In the genomic region with DNA sequence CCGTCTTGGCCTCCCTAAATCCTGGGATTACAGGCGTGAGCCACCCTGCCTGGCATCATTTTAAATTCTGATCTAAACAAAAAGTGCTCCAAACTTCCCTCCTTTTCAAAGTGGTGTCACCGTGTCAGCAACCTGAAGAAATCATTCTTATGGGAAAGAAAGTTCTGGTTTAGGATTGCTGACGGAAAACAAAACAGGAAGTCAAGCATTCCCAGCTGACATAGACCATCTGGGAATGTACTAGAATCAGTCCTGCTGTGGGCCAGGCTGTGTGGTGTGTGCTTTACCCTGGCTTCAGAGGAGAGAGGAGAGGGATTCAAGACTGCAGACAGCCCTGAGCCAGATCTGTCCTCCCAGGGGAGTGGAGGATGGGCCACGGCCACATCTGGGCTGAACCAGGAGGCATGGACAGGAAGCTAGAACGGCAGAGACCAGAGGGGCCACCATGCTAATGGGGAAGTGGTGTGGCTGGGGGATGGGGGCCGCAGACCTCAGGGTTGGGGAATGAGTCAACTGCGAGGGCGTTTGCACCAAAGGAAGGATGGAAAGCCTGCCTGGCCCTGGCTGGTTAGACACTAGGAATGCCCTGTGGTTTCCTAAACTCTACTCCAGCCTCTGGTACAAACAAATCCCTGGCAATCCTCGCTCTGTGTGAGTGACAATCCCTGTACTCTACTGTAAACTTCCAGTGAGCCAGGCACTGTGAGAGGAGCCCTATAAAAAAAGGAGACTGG, we compare ENCODE assay signal across 8 cellular contexts. TPM values are rescaled to one million over a fixed set of nuclear protein-coding genes. Genes with fewer than 3 reads are reported as not detected.
A peak's percentile ranks its signal among the peaks of the same experiment; 100 is the strongest.
DNase-seq lines count a peak whose midpoint lies in the region; ATAC-seq and TF ChIP-seq lines count a peak whose summit lies in the region.

No MANE protein-coding gene starts in this region.

- H3K79me2 ChIP-seq in SU-DHL-6 (ENCODE audit: insufficient read depth, low read length) (no peaks in the 10 kb centered on the region), neural progenitor cell (ENCODE audit: low read depth) (no peaks in the 10 kb centered on the region)

- ATAC-seq in GM19351 (IDR thresholded peaks at IDR 0.05; ENCODE audit: unreplicated experiment) = peak; percentile 77
- peak; percentile 84 for ATAC-seq in HG03354 (IDR thresholded peaks at IDR 0.05; ENCODE audit: poor library complexity, severe bottlenecking, unreplicated experiment)

- no peaks in the 10 kb centered on the region for H3K9me3 Mint-ChIP-seq in neural progenitor cell

- peak overlapping the region; percentile 69 to 81 (median 79) for H3K9ac ChIP-seq in BLaER1 treated with 17β-estradiol and CSF1 and Interleukin-3, amounts not matched to agents 10 nM and 100 nM
- H3K9ac ChIP-seq in SU-DHL-6 (ENCODE audit: low read length) = no peak overlapping the region
- no peak overlapping the region for H3K9ac ChIP-seq in neural progenitor cell

- peaks cover 63 to 96% (median 93%) of the 10 kb centered on the region in 10 experiments for H3K4me1 ChIP-seq in BLaER1 treated with 17β-estradiol and CSF1 and Interleukin-3, amounts not matched to agents 10 nM and 100 nM
- no peaks in the 10 kb centered on the region for H3K4me1 ChIP-seq in neural progenitor cell

- H3K36me3 ChIP-seq in BLaER1 treated with 17β-estradiol and CSF1 and Interleukin-3, amounts not matched to agents 10 nM and 100 nM = no peaks in the 10 kb centered on the region
- H3K36me3 ChIP-seq in SU-DHL-6 (ENCODE audit: low read length) (no peaks in the 10 kb centered on the region), neural progenitor cell (no peaks in the 10 kb centered on the region)

- peaks cover 7% of the 10 kb centered on the region for H3K27me3 Mint-ChIP-seq in neural progenitor cell (ENCODE audit: insufficient read depth, low read depth)

- peak overlapping the region; percentile 0 for H3K4me3 Mint-ChIP-seq in neural progenitor cell

- H4K20me1 ChIP-seq in BLaER1 treated with 17β-estradiol and CSF1 and Interleukin-3, amounts not matched to agents 10 nM and 100 nM = no peaks in the 10 kb centered on the region
- no peaks in the 10 kb centered on the region for H4K20me1 ChIP-seq in SU-DHL-6 (ENCODE audit: low read depth, low read length)
- H4K20me1 ChIP-seq in neural progenitor cell (ENCODE audit: low read depth) = no peaks in the 10 kb centered on the region

- H3K27ac ChIP-seq in BLaER1 treated with 17β-estradiol and CSF1 and Interleukin-3, amounts not matched to agents 10 nM and 100 nM = peak overlapping the region; percentile 83 to 94 (median 90)
- H3K27ac ChIP-seq in SU-DHL-6 (ENCODE audit: low read depth, low read length) (no peak overlapping the region), neural progenitor cell (no peak overlapping the region)

- H3K27me3 ChIP-seq in BLaER1 treated with 17β-estradiol and CSF1 and Interleukin-3, amounts not matched to agents 10 nM and 100 nM = no peaks in the 10 kb centered on the region
- H3K27me3 ChIP-seq in SU-DHL-6 (ENCODE audit: low read length) (no peaks in the 10 kb centered on the region), neural progenitor cell (peaks cover 13% of the 10 kb centered on the region)

- no peaks in the 10 kb centered on the region for H3K9me2 ChIP-seq in SU-DHL-6 (replicated peaks; ENCODE audit: insufficient read depth, low read length)

- DNase-seq in fibroblast of peridontal ligament (ENCODE audit: extremely low read depth) (peak; percentile 91), neural progenitor cell (ENCODE audit: low spot score) (no peak), G401 (ENCODE audit: low spot score) (no peak)
- no peak for DNase-seq in NK-92 treated with Interleukin-12 subunit alpha and Interleukin-12 subunit beta, amount 100 ng/mL, for 24 hours (lab: John Stamatoyannopoulos, UW)

- H3F3A ChIP-seq in SU-DHL-6 (ENCODE audit: insufficient read depth) (no peaks in the 10 kb centered on the region), neural progenitor cell (ENCODE audit: low read depth) (peaks cover 5% of the 10 kb centered on the region)

- H3K4me2 ChIP-seq in BLaER1 treated with 17β-estradiol and CSF1 and Interleukin-3, amounts not matched to agents 10 nM and 100 nM = peak overlapping the region; percentile 72 to 93 (median 83)
- H3K4me2 ChIP-seq in SU-DHL-6 (ENCODE audit: low read depth, low read length, poor library complexity, severe bottlenecking) (no peak overlapping the region), neural progenitor cell (no peak overlapping the region)

- H3K4me1 Mint-ChIP-seq in neural progenitor cell = peaks cover 35% of the 10 kb centered on the region

- no peaks in the 10 kb centered on the region for H3K36me3 Mint-ChIP-seq in neural progenitor cell

- in situ Hi-C loops in G401 (cut with HindIII; ENCODE audit: low sequenced_read_pairs) = no loop called here

- H3K27ac Mint-ChIP-seq in neural progenitor cell = peak overlapping the region; percentile 91

- peak overlapping the region; percentile 3 to 57 (median 36); a peak in 14 of 20 replicates for H3K4me3 ChIP-seq in BLaER1 treated with 17β-estradiol and CSF1 and Interleukin-3, amounts not matched to agents 10 nM and 100 nM
- no peak overlapping the region for H3K4me3 ChIP-seq in SU-DHL-6 (ENCODE audit: insufficient read depth, low read length, poor library complexity, severe bottlenecking)
- H3K4me3 ChIP-seq in neural progenitor cell = no peak overlapping the region

- peak overlapping the region; percentile 8 for H2AFZ ChIP-seq in SU-DHL-6 (ENCODE audit: low read depth, low read length, severe bottlenecking)
- H2AFZ ChIP-seq in neural progenitor cell (replicated peaks) = peak overlapping the region; percentile 84

- no peak for TF ChIP-seq CTCF in SU-DHL-6 (IDR thresholded peaks at IDR 0.05; ENCODE audit: insufficient read depth, low read length, poor library complexity, severe bottlenecking)
- no peak for TF ChIP-seq CTCF in neural progenitor cell (IDR thresholded peaks at IDR 0.05)

- no peaks in the 10 kb centered on the region for H3K9me3 ChIP-seq in BLaER1 treated with 17β-estradiol and CSF1 and Interleukin-3, amounts not matched to agents 10 nM and 100 nM (replicated peaks in 1 of 11)
- H3K9me3 ChIP-seq in SU-DHL-6 (ENCODE audit: insufficient read depth, low read length) = no peaks in the 10 kb centered on the region
- no peaks in the 10 kb centered on the region for H3K9me3 ChIP-seq in neural progenitor cell (ENCODE audit: low read depth)

RNA-seq across cellular contexts. Expression of a gene that starts 16.7 kb away (rescaled TPM):
- total RNA-seq in neural progenitor cell (ENCODE audit: low replicate concordance) = 7.5 and 29.6 TPM in 2 replicates
- 33.2 and 34.2 TPM in 2 replicates for total RNA-seq in G401 (2014; rRNA removed; shearing (Covaris generic))

RNA-seq across cellular contexts. Expression of a gene that starts 18.3 kb away (rescaled TPM):
- total RNA-seq in neural progenitor cell (ENCODE audit: low replicate concordance) = 66.0 and 71.3 TPM in 2 replicates
- 40.6 and 47.9 TPM in 2 replicates for total RNA-seq in G401 (2014; rRNA removed; shearing (Covaris generic))

Comparison
In these comparisons a context has a peak if more than half of its experiments do, and no peak if none do; other contexts are left out.
1. H3K27ac ChIP-seq: peak in BLaER1 treated with 17β-estradiol and CSF1 and Interleukin-3, amounts not matched to agents 10 nM and 100 nM (11 of 11); none in SU-DHL-6 (single experiment) and neural progenitor cell (single experiment).
2. H3K4me2 ChIP-seq: peak in BLaER1 treated with 17β-estradiol and CSF1 and Interleukin-3, amounts not matched to agents 10 nM and 100 nM (11 of 11); none in SU-DHL-6 (single experiment) and neural progenitor cell (single experiment).
3. H3K4me3 ChIP-seq: peak in BLaER1 treated with 17β-estradiol and CSF1 and Interleukin-3, amounts not matched to agents 10 nM and 100 nM (10 of 10); none in SU-DHL-6 (single experiment) and neural progenitor cell (single experiment).
4. H3K9ac ChIP-seq: peak in BLaER1 treated with 17β-estradiol and CSF1 and Interleukin-3, amounts not matched to agents 10 nM and 100 nM (11 of 11); none in SU-DHL-6 (single experiment) and neural progenitor cell (single experiment).